Comparison of ENCODE assay signal across 26 cellular contexts in the genomic region with DNA sequence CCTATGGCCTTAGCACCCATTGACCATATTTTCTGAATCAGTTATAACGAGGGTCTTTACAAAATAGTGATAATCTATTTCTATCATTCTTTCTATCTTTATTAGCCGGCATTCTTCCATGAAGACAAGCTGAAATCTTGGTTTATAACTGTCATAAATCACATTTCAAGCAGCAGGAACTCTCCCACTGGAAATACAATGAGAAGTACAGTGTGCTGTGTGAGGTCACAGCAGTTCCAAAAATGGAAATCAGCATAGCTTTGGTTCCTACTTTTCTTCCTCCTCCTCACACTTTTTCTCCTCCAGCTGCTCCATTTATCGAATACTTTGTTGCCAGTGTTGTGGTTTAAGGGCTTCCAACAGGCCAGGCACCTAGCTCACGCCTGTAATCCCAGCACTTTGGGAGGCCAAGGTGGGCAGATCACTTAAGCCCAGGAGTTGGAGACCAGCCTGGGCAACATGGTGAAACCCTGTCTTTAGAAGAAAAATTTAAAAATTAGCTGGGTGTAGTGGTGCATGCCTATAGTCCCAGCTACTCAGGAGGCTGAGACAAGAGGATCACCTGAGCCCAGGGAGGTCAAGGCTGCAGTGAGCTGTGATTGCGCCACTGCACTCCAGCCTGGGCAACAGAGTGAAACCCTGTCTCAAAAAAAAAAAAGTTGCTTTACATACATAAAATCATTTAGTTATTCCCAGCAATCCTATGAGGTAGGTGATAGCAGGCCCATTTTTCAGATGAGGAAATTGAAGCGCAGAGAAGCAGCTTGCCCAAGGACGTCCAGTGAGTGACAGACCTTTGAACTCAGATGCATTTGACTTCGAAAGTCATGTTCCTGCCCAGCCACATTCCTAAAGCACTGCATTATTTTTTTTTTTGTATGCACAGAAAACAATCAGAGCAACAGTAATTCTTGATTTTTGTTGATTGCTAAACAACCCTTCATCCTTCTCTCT. TPM values are rescaled to one million over a fixed set of nuclear protein-coding genes. Genes with fewer than 3 reads are reported as not detected.
DNase-seq lines count a peak whose midpoint lies in the region; ATAC-seq and TF ChIP-seq lines count a peak whose summit lies in the region.
"Had no signal": no experiment of that assay in that cellular context is flagged by ENCODE, and none has a peak within 500 bp of the region (broad histone marks: within the 10 kb centered on the region; RNA-seq: fewer than 3 reads in every experiment).

No MANE protein-coding gene starts in this region.

- H3K9me3 Mint-ChIP-seq in natural killer cell treated with Interleukin-12 subunit alpha and Interleukin-12 subunit beta and Interleukin-15 and Interleukin-18, amount 100 ng/mL, for 72 hours: no peaks in the 10 kb centered on the region
- H3K9me3 Mint-ChIP-seq in natural killer cell (no peaks in the 10 kb centered on the region), type B pancreatic cell (no peaks in the 10 kb centered on the region)
- no peaks in the 10 kb centered on the region for H3K9me3 Mint-ChIP-seq in activated T-helper 1 cell treated with anti-CD3 and anti-CD28 coated beads, Interleukin-12 subunit alpha, Interleukin-12 subunit beta, Interleukin-2, Interleukin-4 antibody, amounts not matched to agents 30 ng/mL and 10 ng/mL and 1 ng/mL, durations not matched to agents 14 hours and 24 hours and 36 hours
- H3K9me3 Mint-ChIP-seq: CD4-positive, alpha-beta memory T cell had no signal

- H3K4me3 Mint-ChIP-seq in natural killer cell treated with Interleukin-12 subunit alpha and Interleukin-12 subunit beta and Interleukin-15 and Interleukin-18, amount 100 ng/mL, for 72 hours: peak overlapping the region; percentile 59
- H3K4me3 Mint-ChIP-seq in natural killer cell (no peak overlapping the region), type B pancreatic cell (peak overlapping the region; percentile 7)
- H3K4me3 Mint-ChIP-seq in activated T-helper 1 cell treated with anti-CD3 and anti-CD28 coated beads, Interleukin-12 subunit alpha, Interleukin-12 subunit beta, Interleukin-2, Interleukin-4 antibody, amounts not matched to agents 30 ng/mL and 10 ng/mL and 1 ng/mL, durations not matched to agents 14 hours and 24 hours and 36 hours: peak overlapping the region; percentile 27
- H3K4me3 Mint-ChIP-seq: WTC11 had no signal

- peaks cover 48 to 81% of the 10 kb centered on the region in 2 donors for H3K27me3 Mint-ChIP-seq in natural killer cell treated with Interleukin-12 subunit alpha and Interleukin-12 subunit beta and Interleukin-15 and Interleukin-18, amount 100 ng/mL, for 72 hours
- H3K27me3 Mint-ChIP-seq in natural killer cell (ENCODE audit: low read depth in 2 of 2) (peaks cover 59 to 87% of the 10 kb centered on the region in 2 donors), type B pancreatic cell (peaks cover 49% of the 10 kb centered on the region)
- peaks cover 70% of the 10 kb centered on the region for H3K27me3 Mint-ChIP-seq in activated T-helper 1 cell treated with anti-CD3 and anti-CD28 coated beads, Interleukin-12 subunit alpha, Interleukin-12 subunit beta, Interleukin-2, Interleukin-4 antibody, amounts not matched to agents 30 ng/mL and 10 ng/mL and 1 ng/mL, durations not matched to agents 14 hours and 24 hours and 36 hours (ENCODE audit: insufficient read depth)

- H3K36me3 Mint-ChIP-seq in natural killer cell treated with Interleukin-12 subunit alpha and Interleukin-12 subunit beta and Interleukin-15 and Interleukin-18, amount 100 ng/mL, for 72 hours: peaks cover 18% of the 10 kb centered on the region
- H3K36me3 Mint-ChIP-seq in natural killer cell (no peaks in the 10 kb centered on the region), type B pancreatic cell (no peaks in the 10 kb centered on the region)
- no peaks in the 10 kb centered on the region for H3K36me3 Mint-ChIP-seq in activated T-helper 1 cell treated with anti-CD3 and anti-CD28 coated beads, Interleukin-12 subunit alpha, Interleukin-12 subunit beta, Interleukin-2, Interleukin-4 antibody, amounts not matched to agents 30 ng/mL and 10 ng/mL and 1 ng/mL, durations not matched to agents 14 hours and 24 hours and 36 hours (ENCODE audit: low read depth)
- H3K36me3 Mint-ChIP-seq: CD4-positive, alpha-beta memory T cell; WTC11 had no signal

- no peak for DNase-seq in natural killer cell treated with Interleukin-12 subunit alpha and Interleukin-12 subunit beta and Interleukin-15 and Interleukin-18, amount 100 ng/mL, for 72 hours (ENCODE audit: low spot score)
- no peak for DNase-seq in natural killer cell
- DNase-seq in activated T-helper 1 cell treated with anti-CD3 and anti-CD28 coated beads, Interleukin-12 subunit alpha, Interleukin-12 subunit beta, Interleukin-2, Interleukin-4 antibody, amounts not matched to agents 30 ng/mL and 10 ng/mL and 1 ng/mL, durations not matched to agents 14 hours and 24 hours and 36 hours (ENCODE audit: low spot score): no peak
- peak; percentile 12 for DNase-seq in left kidney (ENCODE audit: low read depth, low spot score)
- DNase-seq in type B pancreatic cell (ENCODE audit: extremely low spot score, unreplicated experiment): no peak
- no peak for DNase-seq in epidermal melanocyte (ENCODE audit: insufficient read length, low spot score)
- DNase-seq in GM20000 (ENCODE audit: low spot score): no peak
- DNase-seq: activated gamma-delta T cell; CD4-positive, alpha-beta memory T cell; DMS 273 treated with DMSO at 0.1 percent for 48 hours; heart left ventricle; MV-4-11; NCI-H2171 treated with DMSO at 0.1 percent for 48 hours; NCI-H526; Peyer's patch; posterior cingulate gyrus; SJCRH30; stimulated activated CD8-positive, alpha-beta memory T cell treated with anti-CD3 and anti-CD28 coated beads, Interleukin-4, amount 100 ng/mL, for 48 hours had no signal

- intact Hi-C loops in natural killer cell (cut with micrococcal nuclease): no loop called here
- intact Hi-C loops in activated T-helper 1 cell treated with anti-CD3 and anti-CD28 coated beads, Interleukin-12 subunit alpha, Interleukin-12 subunit beta, Interleukin-2, Interleukin-4 antibody, amounts not matched to agents 30 ng/mL and 10 ng/mL and 1 ng/mL, durations not matched to agents 14 hours and 24 hours and 36 hours (cut with micrococcal nuclease): loop anchor here (1.0 to 2.0 kb wide), 3 partner anchors 25 to 54 kb away; a partner anchor contains a TSS

- peak overlapping the region; percentile 35 to 88 for H3K27ac Mint-ChIP-seq in natural killer cell treated with Interleukin-12 subunit alpha and Interleukin-12 subunit beta and Interleukin-15 and Interleukin-18, amount 100 ng/mL, for 72 hours
- H3K27ac Mint-ChIP-seq in natural killer cell (no peak overlapping the region), type B pancreatic cell (no peak overlapping the region)
- no peak overlapping the region for H3K27ac Mint-ChIP-seq in activated T-helper 1 cell treated with anti-CD3 and anti-CD28 coated beads, Interleukin-12 subunit alpha, Interleukin-12 subunit beta, Interleukin-2, Interleukin-4 antibody, amounts not matched to agents 30 ng/mL and 10 ng/mL and 1 ng/mL, durations not matched to agents 14 hours and 24 hours and 36 hours
- H3K27ac Mint-ChIP-seq: WTC11 had no signal

- no peak for ATAC-seq in natural killer cell treated with Interleukin-12 subunit alpha and Interleukin-12 subunit beta and Interleukin-15 and Interleukin-18, amount 100 ng/mL, for 72 hours
- ATAC-seq in natural killer cell (no peak), HG03378 (IDR thresholded peaks at IDR 0.05; ENCODE audit: unreplicated experiment) (no peak)
- ATAC-seq: heart left ventricle, WTC11 had no signal

- TF ChIP-seq CTCF in natural killer cell (IDR thresholded peaks at IDR 0.05) (no peak), type B pancreatic cell (conservative IDR thresholded peaks at IDR 0.05) (no peak), GM20000 (IDR thresholded peaks at IDR 0.05; ENCODE audit: extremely low read depth, missing control alignments) (no peak)

- H3K4me1 Mint-ChIP-seq in natural killer cell treated with Interleukin-12 subunit alpha and Interleukin-12 subunit beta and Interleukin-15 and Interleukin-18, amount 100 ng/mL, for 72 hours (ENCODE audit: low read depth in 2 of 2): peaks cover 24 to 48% of the 10 kb centered on the region in 2 donors
- H3K4me1 Mint-ChIP-seq in natural killer cell (peaks cover 14% of the 10 kb centered on the region in 2 donors), type B pancreatic cell (ENCODE audit: unreplicated experiment) (peaks cover 9% of the 10 kb centered on the region)
- peaks cover 29% of the 10 kb centered on the region for H3K4me1 Mint-ChIP-seq in activated T-helper 1 cell treated with anti-CD3 and anti-CD28 coated beads, Interleukin-12 subunit alpha, Interleukin-12 subunit beta, Interleukin-2, Interleukin-4 antibody, amounts not matched to agents 30 ng/mL and 10 ng/mL and 1 ng/mL, durations not matched to agents 14 hours and 24 hours and 36 hours (ENCODE audit: low read depth)

RNA-seq across cellular contexts. Expression of a gene that starts 34.0 kb away (rescaled TPM):
- 1 to 10 TPM in 1 of 2 donors, under 1 TPM in 1; 0.26 to 5.5 TPM for total RNA-seq in natural killer cell treated with Interleukin-12 subunit alpha and Interleukin-12 subunit beta and Interleukin-15 and Interleukin-18, amount 100 ng/mL, for 72 hours
- 1 to 10 TPM in 1 of 3 donors, under 1 TPM in 2; 0.09 to 1.1 (median 0.40) TPM for total RNA-seq in natural killer cell
- total RNA-seq in activated T-helper 1 cell treated with anti-CD3 and anti-CD28 coated beads, Interleukin-12 subunit alpha, Interleukin-12 subunit beta, Interleukin-2, Interleukin-4 antibody, amounts not matched to agents 30 ng/mL and 10 ng/mL and 1 ng/mL, durations not matched to agents 14 hours and 24 hours and 36 hours: 0.13 and 0.29 TPM in 2 replicates
- total RNA-seq in type B pancreatic cell (ENCODE audit: low replicate concordance): 0.24 TPM in 1 of 2 replicates, not detected in the other
- total RNA-seq: cardiac septum, dermis microvascular lymphatic vessel endothelial cell, G401, left lobe of liver, WTC11 had no signal

RNA-seq across cellular contexts. Expression of a gene that starts 36.8 kb away (rescaled TPM):
- total RNA-seq in natural killer cell treated with Interleukin-12 subunit alpha and Interleukin-12 subunit beta and Interleukin-15 and Interleukin-18, amount 100 ng/mL, for 72 hours: under 1 TPM in 1 of 2 donors, not detected in 1; 0.50 TPM
- total RNA-seq in natural killer cell (not detected), type B pancreatic cell (ENCODE audit: low replicate concordance) (not detected in 2 replicates)
- total RNA-seq in activated T-helper 1 cell treated with anti-CD3 and anti-CD28 coated beads, Interleukin-12 subunit alpha, Interleukin-12 subunit beta, Interleukin-2, Interleukin-4 antibody, amounts not matched to agents 30 ng/mL and 10 ng/mL and 1 ng/mL, durations not matched to agents 14 hours and 24 hours and 36 hours: not detected in 2 replicates
- total RNA-seq: cardiac septum; CD4-positive, alpha-beta memory T cell; dermis microvascular lymphatic vessel endothelial cell; G401; heart left ventricle; HT1080; left lobe of liver; Peyer's patch; SJCRH30; T-helper 2 cell treated with Interferon-gamma antibody and Interleukin-4, amounts not matched to agents 100 ng/mL and 5 ng/mL, for 36 hours; WTC11 had no signal

Comparison
In these comparisons a context has a peak if more than half of its experiments do, and no peak if none do; other contexts are left out.
1. H3K27ac Mint-ChIP-seq: peak in natural killer cell treated with Interleukin-12 subunit alpha and Interleukin-12 subunit beta and Interleukin-15 and Interleukin-18, amount 100 ng/mL, for 72 hours (2 of 2); none in natural killer cell (0 of 2), activated T-helper 1 cell treated with anti-CD3 and anti-CD28 coated beads, Interleukin-12 subunit alpha, Interleukin-12 subunit beta, Interleukin-2, Interleukin-4 antibody, amounts not matched to agents 30 ng/mL and 10 ng/mL and 1 ng/mL, durations not matched to agents 14 hours and 24 hours and 36 hours (single experiment) and type B pancreatic cell (single experiment).